1 cellular context compared by ENCODE assay signal in the genomic region with DNA sequence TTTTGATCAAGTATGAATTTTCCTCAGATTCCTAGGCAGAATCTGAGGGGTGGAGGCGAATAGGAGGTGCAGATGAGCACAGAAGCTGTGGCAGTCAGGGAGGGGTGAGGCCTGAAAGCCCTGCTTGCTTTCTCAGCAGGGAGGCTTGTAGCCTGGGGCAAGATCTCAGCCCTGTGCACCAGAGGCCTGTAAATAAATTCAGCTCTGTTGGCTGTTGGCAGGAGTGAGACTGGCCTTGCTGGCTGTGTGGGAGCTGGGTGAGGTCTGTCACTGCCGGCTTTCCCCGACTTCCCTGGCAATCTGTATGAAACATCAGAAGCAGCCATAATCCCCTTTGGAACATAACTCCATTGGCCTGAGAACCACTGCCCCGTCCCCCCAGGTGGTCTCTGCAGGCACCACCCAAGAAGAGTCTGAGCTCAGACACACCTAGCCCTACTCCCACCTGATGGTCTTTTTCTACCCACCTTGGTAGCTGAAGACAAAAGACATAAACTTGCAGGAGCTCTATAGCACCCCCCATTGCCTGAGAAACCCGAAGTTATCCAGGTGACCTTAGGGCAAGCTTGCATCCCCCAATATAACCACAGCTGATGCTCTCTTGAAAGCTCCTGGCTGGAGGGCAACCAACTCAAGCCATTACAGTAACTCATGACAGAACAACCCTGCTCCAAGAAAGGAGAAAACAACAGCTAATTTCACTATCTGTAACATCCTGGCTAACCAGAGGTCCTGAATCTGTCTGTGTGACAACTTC.
TF ChIP-seq lines count a peak whose summit lies in the region.

No MANE protein-coding gene starts in this region.

TF ChIP-seq in H1, 55 proteins besides CTCF, POLR2A, EP300 and RAD21:
- TF ChIP-seq BRCA1 (IDR thresholded peaks at IDR 0.05; ENCODE audit: low read depth, low read length) (no peak), SRF (IDR thresholded peaks at IDR 0.05; ENCODE audit: low read depth, low read length) (no peak)
